1 cellular context compared by ENCODE assay signal in genomic region chr22:36369922-36370781, GRCh38.
TF ChIP-seq lines count a peak whose summit lies in the region.

No MANE protein-coding gene starts in this region.

TF ChIP-seq in H1, 55 proteins besides CTCF, POLR2A, EP300 and RAD21:
- TF ChIP-seq GABPA (IDR thresholded peaks at IDR 0.05; ENCODE audit: borderline replicate concordance, insufficient read depth, low read length), result no peak
- TF ChIP-seq KDM4A (IDR thresholded peaks at IDR 0.05; ENCODE audit: low read depth, low read length, severe bottlenecking), result no peak
- TF ChIP-seq BACH1 (IDR thresholded peaks at IDR 0.05; ENCODE audit: low read length), result no peak
- TF ChIP-seq RBBP5 (IDR thresholded peaks at IDR 0.05; ENCODE audit: borderline replicate concordance, low read depth, low read length), result no peak
- no peak for TF ChIP-seq EGR1 (IDR thresholded peaks at IDR 0.05; ENCODE audit: borderline replicate concordance, low read depth, low read length)
